9 cellular contexts compared by ENCODE assay signal in genomic region chrX:71301195-71301924, GRCh38. TPM values are rescaled to one million over a fixed set of nuclear protein-coding genes. Genes with fewer than 3 reads are reported as not detected.
DNase-seq lines count a peak whose midpoint lies in the region; ATAC-seq and TF ChIP-seq lines count a peak whose summit lies in the region.
"Had no signal": no experiment of that assay in that cellular context is flagged by ENCODE, and none has a peak within 500 bp of the region (broad histone marks: within the 10 kb centered on the region; RNA-seq: fewer than 3 reads in every experiment).

Gene ITGB1BP2, plus strand, starts transcription at chrX:71301750. Its CDS starts 57 bp downstream, at chrX:71301807.

- H3K4me1 ChIP-seq in transverse colon, result no peaks in the 10 kb centered on the region
- H3K4me1 ChIP-seq: Caco-2 had no signal

- intact Hi-C loops in activated CD4-positive, alpha-beta memory T cell treated with anti-CD3 and anti-CD28 coated beads for 36 hours (cut with micrococcal nuclease), result no loop called here
- intact Hi-C loops in left ventricle myocardium superior (cut with micrococcal nuclease), result no loop called here
- intact Hi-C loops in transverse colon (cut with DNase I; ENCODE audit: low total_unique reads), result no loop called here

- TF ChIP-seq POLR2A in transverse colon (IDR thresholded peaks at IDR 0.05), result no peak

- no peaks in the 10 kb centered on the region for H3K9me3 Mint-ChIP-seq in activated CD8-positive, alpha-beta memory T cell treated with anti-CD3 and anti-CD28 coated beads, Interleukin-2, amount 10 ng/mL, durations not matched to agents 7 days and 5 days (ENCODE audit: low read depth)
- no peaks in the 10 kb centered on the region for H3K9me3 Mint-ChIP-seq in activated CD4-positive, alpha-beta memory T cell treated with anti-CD3 and anti-CD28 coated beads for 36 hours

- no peak within 1 kb of the TSS for H3K4me3 ChIP-seq in transverse colon

- POLR2A ChIA-PET in activated CD4-positive, alpha-beta memory T cell treated with anti-CD3 and anti-CD28 coated beads for 36 hours (lab: Charles Lee), result interaction anchor here (1.7 kb wide), 1 partner anchor 65 kb away, joined by 4 read pairs; the partner anchor contains the start of gene TAF1

- no peak within 1 kb of the TSS for H3K4me3 Mint-ChIP-seq in activated CD8-positive, alpha-beta memory T cell treated with anti-CD3 and anti-CD28 coated beads, Interleukin-2, amount 10 ng/mL, durations not matched to agents 7 days and 5 days
- no peak within 1 kb of the TSS for H3K4me3 Mint-ChIP-seq in activated CD4-positive, alpha-beta memory T cell treated with anti-CD3 and anti-CD28 coated beads for 36 hours

- DNase-seq in activated CD8-positive, alpha-beta memory T cell treated with anti-CD3 and anti-CD28 coated beads, Interleukin-2, amount 10 ng/mL, durations not matched to agents 7 days and 5 days, result no peak
- no peak for DNase-seq in activated CD8-positive, alpha-beta memory T cell treated with anti-CD3 and anti-CD28 coated beads, Interleukin-2, amount 50 U/mL, for 4 hours
- DNase-seq in activated CD4-positive, alpha-beta memory T cell treated with anti-CD3 and anti-CD28 coated beads for 36 hours, result no peak
- no peak for DNase-seq in left ventricle myocardium superior
- DNase-seq in transverse colon, result no peak
- no peak for DNase-seq in GOT3 (lab: John Stamatoyannopoulos, UW)
- DNase-seq in NCI-H345 (lab: John Stamatoyannopoulos, UW), result no peak

- peak within 1 kb of the TSS; percentile 29 to 60 (median 40) for H3K27ac ChIP-seq in transverse colon

- peaks cover 22% of the 10 kb centered on the region for H3K4me1 Mint-ChIP-seq in activated CD8-positive, alpha-beta memory T cell treated with anti-CD3 and anti-CD28 coated beads, Interleukin-2, amount 10 ng/mL, durations not matched to agents 7 days and 5 days
- H3K4me1 Mint-ChIP-seq in activated CD4-positive, alpha-beta memory T cell treated with anti-CD3 and anti-CD28 coated beads for 36 hours (ENCODE audit: low read depth), result peaks cover 16% of the 10 kb centered on the region

- peak within 1 kb of the TSS; percentile 58 for H3K27ac Mint-ChIP-seq in activated CD8-positive, alpha-beta memory T cell treated with anti-CD3 and anti-CD28 coated beads, Interleukin-2, amount 10 ng/mL, durations not matched to agents 7 days and 5 days
- peak within 1 kb of the TSS; percentile 58 for H3K27ac Mint-ChIP-seq in activated CD4-positive, alpha-beta memory T cell treated with anti-CD3 and anti-CD28 coated beads for 36 hours

- no peaks in the 10 kb centered on the region for H3K9me3 ChIP-seq in transverse colon
- H3K9me3 ChIP-seq: Caco-2 had no signal

- WGBS in transverse colon (ENCODE audit: low coverage in 1 of 2), 2 donors, result 69 to 100% methylated on average over 1 to 10 of the region's 10 CpGs

- CTCF ChIA-PET in activated CD8-positive, alpha-beta memory T cell treated with anti-CD3 and anti-CD28 coated beads, Interleukin-2, amount 10 ng/mL, durations not matched to agents 7 days and 5 days (lab: Charles Lee), result interaction anchor here (0.6 to 1.0 kb wide), 2 partner anchors 257 to 301 kb away, joined by 3 read pairs; no protein-coding TSS in a partner anchor
- CTCF ChIA-PET in activated CD4-positive, alpha-beta memory T cell treated with anti-CD3 and anti-CD28 coated beads for 36 hours (lab: Charles Lee), result interaction anchor here (0.6 kb wide), 1 partner anchor 884 kb away, joined by 6 read pairs; no protein-coding TSS in a partner anchor

- H3K36me3 Mint-ChIP-seq in activated CD8-positive, alpha-beta memory T cell treated with anti-CD3 and anti-CD28 coated beads, Interleukin-2, amount 10 ng/mL, durations not matched to agents 7 days and 5 days, result peaks cover 58% of the 10 kb centered on the region
- H3K36me3 Mint-ChIP-seq in activated CD4-positive, alpha-beta memory T cell treated with anti-CD3 and anti-CD28 coated beads for 36 hours, result peaks cover 50% of the 10 kb centered on the region

- TF ChIP-seq CTCF in transverse colon (IDR thresholded peaks at IDR 0.05), result no peak

- peaks cover 0 to 14% (median 3%) of the 10 kb centered on the region in 4 donors for H3K36me3 ChIP-seq in transverse colon

- TF ChIP-seq EP300 in transverse colon (IDR thresholded peaks at IDR 0.05; ENCODE audit: low read depth), result no peak

- no peak for ATAC-seq in activated CD8-positive, alpha-beta memory T cell treated with anti-CD3 and anti-CD28 coated beads, Interleukin-2, amount 10 ng/mL, durations not matched to agents 7 days and 5 days
- peak; percentile 94 for ATAC-seq in left ventricle myocardium superior
- no peak for ATAC-seq in HG03135 (IDR thresholded peaks at IDR 0.05; ENCODE audit: unreplicated experiment)

- no peaks in the 10 kb centered on the region for H3K27me3 Mint-ChIP-seq in activated CD8-positive, alpha-beta memory T cell treated with anti-CD3 and anti-CD28 coated beads, Interleukin-2, amount 10 ng/mL, durations not matched to agents 7 days and 5 days
- no peaks in the 10 kb centered on the region for H3K27me3 Mint-ChIP-seq in activated CD4-positive, alpha-beta memory T cell treated with anti-CD3 and anti-CD28 coated beads for 36 hours

- in situ Hi-C loops in transverse colon (cut with MboI; ENCODE audit: low pct_ligation_motif_present in 1 of 4, low pct_unique_long_range_greater_than_20kb in 1 of 4, low sequenced_read_pairs in 3 of 4), result no loop called here

- no peaks in the 10 kb centered on the region for H3K27me3 ChIP-seq in transverse colon

RNA-seq across cellular contexts. Expression of gene ITGB1BP2, which starts in this region (rescaled TPM):
- 1 to 10 TPM; 5.6 to 6.3 TPM for total RNA-seq in activated CD8-positive, alpha-beta memory T cell treated with anti-CD3 and anti-CD28 coated beads, Interleukin-2, amount 10 ng/mL, durations not matched to agents 7 days and 5 days
- 1 to 10 TPM; 4.8 to 5.6 TPM for total RNA-seq in activated CD4-positive, alpha-beta memory T cell treated with anti-CD3 and anti-CD28 coated beads for 36 hours
- total RNA-seq in left ventricle myocardium superior, result 88.6 TPM
- 1 to 10 TPM in 2 of 4 donors, not detected in 2; 2.9 to 6.8 TPM for total RNA-seq in transverse colon

Comparison
In these comparisons a context has a peak if more than half of its experiments do, and no peak if none do; other contexts are left out.
1. RNA of gene ITGB1BP2 (total RNA-seq): 88.6 TPM in left ventricle myocardium superior (single experiment); 5.6 to 6.3 TPM in activated CD8-positive, alpha-beta memory T cell treated with anti-CD3 and anti-CD28 coated beads, Interleukin-2, amount 10 ng/mL, durations not matched to agents 7 days and 5 days, 4.8 to 5.6 TPM in activated CD4-positive, alpha-beta memory T cell treated with anti-CD3 and anti-CD28 coated beads for 36 hours and 2.9 to 6.8 TPM in transverse colon; every median in the first group is over 10 times any median in the second.